Comparison of ENCODE assay signal across 24 cellular contexts in the genomic region with DNA sequence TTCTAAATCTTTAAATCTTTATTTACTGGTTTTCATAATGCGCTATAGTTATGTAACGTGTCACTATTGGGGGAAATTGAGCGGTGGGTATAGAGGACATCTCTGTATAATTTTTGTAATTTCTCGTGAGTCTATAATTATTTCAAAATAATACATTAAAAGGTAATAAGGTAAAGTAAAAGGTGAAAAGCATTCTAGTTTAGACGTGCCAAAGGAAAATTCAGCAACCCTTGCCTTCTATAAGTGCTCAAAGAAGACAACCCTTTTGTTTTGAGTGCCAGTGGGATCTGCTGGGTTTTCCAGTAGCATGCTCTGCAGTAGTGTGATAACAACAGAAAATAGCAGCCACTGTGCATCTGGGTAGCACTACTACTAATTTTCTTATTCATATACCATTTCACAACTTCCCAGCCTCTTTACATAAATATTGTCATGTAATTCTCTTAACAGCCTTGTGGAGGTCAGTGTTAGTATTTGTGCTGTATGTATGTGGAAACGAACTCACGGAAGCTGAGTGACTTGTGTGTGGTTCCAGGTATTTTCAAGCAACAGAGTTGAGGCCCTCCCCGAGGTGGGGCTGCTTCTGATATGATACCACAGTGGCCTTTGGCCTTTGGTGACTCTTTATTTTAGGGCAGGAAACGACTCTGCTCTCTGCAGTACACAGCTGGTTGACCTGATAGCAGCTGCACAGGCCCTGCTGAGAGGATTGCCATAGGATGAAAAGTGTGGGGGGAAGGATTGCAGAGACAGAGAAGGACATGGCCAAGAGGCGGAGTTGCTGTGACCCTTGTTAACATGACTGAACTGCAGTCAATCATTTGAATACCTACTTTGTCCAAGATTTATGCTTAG.
DNase-seq lines count a peak whose midpoint lies in the region; ATAC-seq and TF ChIP-seq lines count a peak whose summit lies in the region.
"Had no signal": no experiment of that assay in that cellular context is flagged by ENCODE, and none has a peak within 500 bp of the region (broad histone marks: within the 10 kb centered on the region; RNA-seq: fewer than 3 reads in every experiment).

No MANE protein-coding gene starts in this region.

- H3K4me3 ChIP-seq in vagina (no peak overlapping the region), WERI-Rb-1 (ENCODE audit: low read depth, low read length) (no peak overlapping the region)
- H3K4me3 ChIP-seq: breast epithelium, GM23248, lung, pancreas, sigmoid colon, testis had no signal

- no peaks in the 10 kb centered on the region for H3K9me3 Mint-ChIP-seq in progenitor cell of endocrine pancreas (ENCODE audit: low read depth)
- H3K9me3 Mint-ChIP-seq: naive B cell; stimulated activated memory B cell treated with anti-CD40 and anti-IgM and Interleukin-4, amounts not matched to agents 10 μg/mL and 1 μg/mL and 100 μg/mL, for 72 hours had no signal

- peaks cover 14% of the 10 kb centered on the region for H3K4me1 ChIP-seq in vagina
- H3K4me1 ChIP-seq: breast epithelium, pancreas, sigmoid colon had no signal

- no peaks in the 10 kb centered on the region for H3K36me3 Mint-ChIP-seq in progenitor cell of endocrine pancreas (ENCODE audit: insufficient read depth)
- H3K36me3 Mint-ChIP-seq: naive B cell; stimulated activated memory B cell treated with anti-CD40 and anti-IgM and Interleukin-4, amounts not matched to agents 10 μg/mL and 1 μg/mL and 100 μg/mL, for 72 hours had no signal

- TF ChIP-seq CTCF in progenitor cell of endocrine pancreas (IDR thresholded peaks at IDR 0.05; ENCODE audit: unreplicated experiment) (peak; percentile 8), vagina (IDR thresholded peaks at IDR 0.05) (no peak), WERI-Rb-1 (IDR thresholded peaks at IDR 0.05; ENCODE audit: low read depth, low read length) (no peak)

- DNase-seq in HuH-7 (ENCODE audit: low spot score) (peak; percentile 13), OCI-M1 (lab: John Stamatoyannopoulos, UW) (peak; percentile 96), erythroblast (lab: John Stamatoyannopoulos, UW) (peak; percentile 89 to 96), progenitor cell of endocrine pancreas (ENCODE audit: low spot score, unreplicated experiment) (no peak), SHP77 (lab: John Stamatoyannopoulos, UW) (no peak), vagina (ENCODE audit: extremely low spot score in 2 of 2) (no peak), WERI-Rb-1 (no peak)
- DNase-seq: activated CD4-positive, alpha-beta T cell treated with anti-CD3 and anti-CD28 coated beads, Interleukin-2, amount 50 U/mL, for 1 hour; activated CD8-positive, alpha-beta memory T cell treated with anti-CD3 and anti-CD28 coated beads, Interleukin-2, amount 50 U/mL, for 4 hours; activated gamma-delta T cell treated with Interleukin-2 at 50 U/mL for 16 hours; GM23248; islet precursor cell; KBM-7; naive B cell; NCI-H187; NCI-H82; pancreas; sigmoid colon; SW 1271; testis had no signal

- TF ChIP-seq POLR2A in erythroblast (IDR thresholded peaks at IDR 0.05; ENCODE audit: low read length): no peak
- TF ChIP-seq POLR2A in vagina (IDR thresholded peaks at IDR 0.05): no peak

- no peak overlapping the region for H3K4me3 Mint-ChIP-seq in progenitor cell of endocrine pancreas (ENCODE audit: low read depth)
- H3K4me3 Mint-ChIP-seq: naive B cell; stimulated activated memory B cell treated with anti-CD40 and anti-IgM and Interleukin-4, amounts not matched to agents 10 μg/mL and 1 μg/mL and 100 μg/mL, for 72 hours had no signal

- H3K27me3 ChIP-seq in vagina (no peaks in the 10 kb centered on the region), WERI-Rb-1 (ENCODE audit: insufficient read depth, low read depth, severe bottlenecking) (no peaks in the 10 kb centered on the region)
- H3K27me3 ChIP-seq: breast epithelium, pancreas, sigmoid colon, testis had no signal

- H3K27ac ChIP-seq in vagina (no peak overlapping the region), WERI-Rb-1 (no peak overlapping the region)
- H3K27ac ChIP-seq: breast epithelium, GM23248, pancreas, sigmoid colon, testis had no signal

- H3K27me3 Mint-ChIP-seq in progenitor cell of endocrine pancreas: no peaks in the 10 kb centered on the region
- H3K27me3 Mint-ChIP-seq: stimulated activated memory B cell treated with anti-CD40 and anti-IgM and Interleukin-4, amounts not matched to agents 10 μg/mL and 1 μg/mL and 100 μg/mL, for 72 hours had no signal

- intact Hi-C loops in vagina (cut with DNase I): no loop called here

- ATAC-seq in HG02571 (IDR thresholded peaks at IDR 0.05; ENCODE audit: unreplicated experiment): no peak
- ATAC-seq: pancreas; stimulated activated memory B cell treated with anti-CD40 and anti-IgM and Interleukin-4, amounts not matched to agents 10 μg/mL and 1 μg/mL and 100 μg/mL, for 72 hours had no signal

- peaks cover 2% of the 10 kb centered on the region for H3K4me1 Mint-ChIP-seq in progenitor cell of endocrine pancreas (ENCODE audit: low read depth)

- no peaks in the 10 kb centered on the region for H3K9me3 ChIP-seq in vagina
- H3K9me3 ChIP-seq in WERI-Rb-1 (ENCODE audit: severe bottlenecking): no peaks in the 10 kb centered on the region
- H3K9me3 ChIP-seq: breast epithelium, sigmoid colon, testis had no signal

- H3K36me3 ChIP-seq in vagina (no peaks in the 10 kb centered on the region), WERI-Rb-1 (no peaks in the 10 kb centered on the region)
- H3K36me3 ChIP-seq: breast epithelium, pancreas, sigmoid colon had no signal

- no peak overlapping the region for H3K27ac Mint-ChIP-seq in progenitor cell of endocrine pancreas
- H3K27ac Mint-ChIP-seq: naive B cell; stimulated activated memory B cell treated with anti-CD40 and anti-IgM and Interleukin-4, amounts not matched to agents 10 μg/mL and 1 μg/mL and 100 μg/mL, for 72 hours had no signal

Comparison
In these comparisons a context has a peak if more than half of its experiments do, and no peak if none do; other contexts are left out.
1. DNase-seq: peak in HuH-7 (single experiment), OCI-M1 (single experiment) and erythroblast (2 of 2); none in progenitor cell of endocrine pancreas (single experiment), SHP77 (0 of 2), vagina (0 of 2) and WERI-Rb-1 (single experiment).